ENCODE assay signal across 8 cellular contexts in the genomic region with DNA sequence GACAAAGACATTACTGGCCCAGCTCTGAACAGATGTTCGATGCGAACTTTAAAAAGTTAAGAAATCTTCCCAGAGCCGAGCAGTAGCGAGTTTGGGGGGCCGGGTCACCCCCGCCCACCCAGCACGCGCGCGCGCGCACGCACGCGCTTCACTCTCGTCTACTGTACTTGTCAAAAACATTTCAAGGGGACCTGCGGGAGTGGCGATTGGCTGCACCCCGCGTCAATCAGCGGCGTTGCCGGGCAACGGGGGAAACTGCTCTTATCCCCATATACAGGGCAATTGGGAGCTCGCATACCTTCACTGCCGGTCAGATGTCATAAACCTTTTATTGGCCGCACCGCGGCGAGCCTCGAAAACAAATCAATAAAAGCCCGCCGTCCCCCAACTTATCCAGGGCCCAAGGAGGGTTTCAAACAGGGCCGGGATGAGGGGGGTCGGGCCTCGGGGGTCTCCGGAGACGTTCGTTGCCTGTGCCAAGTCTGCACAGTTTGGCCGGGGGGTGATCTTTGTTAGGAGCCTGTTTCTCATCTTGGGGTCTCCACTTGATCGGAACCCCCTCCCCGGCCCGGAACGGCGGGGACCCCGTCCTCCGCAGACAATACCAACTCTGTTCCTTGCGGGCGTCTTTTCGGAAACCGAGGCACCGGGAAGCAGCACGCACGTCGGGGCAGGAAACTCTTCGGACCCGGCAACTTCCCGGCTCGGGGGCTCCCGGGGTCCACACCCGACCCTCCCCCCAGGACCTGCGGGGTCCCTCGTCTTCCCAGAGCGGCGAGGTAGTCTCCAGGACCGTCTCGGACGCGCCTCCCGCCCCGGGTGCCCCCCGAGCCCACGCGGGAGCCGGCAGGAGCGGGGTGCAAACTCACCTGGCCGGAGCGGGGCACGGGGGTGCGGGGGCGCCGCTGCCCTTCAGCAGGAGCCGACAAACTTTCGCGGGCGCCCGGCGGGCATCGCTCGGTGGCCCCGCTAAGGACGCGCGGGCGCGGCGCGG. TPM values are rescaled to one million over a fixed set of nuclear protein-coding genes. Genes with fewer than 3 reads are reported as not detected.
DNase-seq lines count a peak whose midpoint lies in the region; ATAC-seq and TF ChIP-seq lines count a peak whose summit lies in the region.

No MANE protein-coding gene starts in this region.

- peaks cover 57% of the 10 kb centered on the region for H3K4me1 Mint-ChIP-seq in activated naive CD8-positive, alpha-beta T cell treated with anti-CD3 and anti-CD28 coated beads for 36 hours

- ATAC-seq in HG02571 (IDR thresholded peaks at IDR 0.05; ENCODE audit: unreplicated experiment): peak; percentile 85
- ATAC-seq in SK-N-SH treated with all-trans-retinoic acid at 6 μM for 48 hours: peak; percentile 91
- peak; percentile 71 for ATAC-seq in thoracic aorta (ENCODE audit: insufficient number of reproducible peaks, low FRiP score, low read depth)

- no peaks in the 10 kb centered on the region for H3K27me3 ChIP-seq in osteoblast (ENCODE audit: insufficient read depth, low read length)
- H3K27me3 ChIP-seq in thoracic aorta (replicated peaks; ENCODE audit: insufficient read depth): no peaks in the 10 kb centered on the region

- TF ChIP-seq POLR2A in NB4 (IDR thresholded peaks at IDR 0.05; ENCODE audit: extremely low read depth, insufficient read length): no peak

- H3K27me3 Mint-ChIP-seq in activated naive CD8-positive, alpha-beta T cell treated with anti-CD3 and anti-CD28 coated beads for 36 hours: no peaks in the 10 kb centered on the region

- H2AFZ ChIP-seq in osteoblast (ENCODE audit: low read length): peak overlapping the region; percentile 81

- H3K9me3 Mint-ChIP-seq in activated naive CD8-positive, alpha-beta T cell treated with anti-CD3 and anti-CD28 coated beads for 36 hours: no peaks in the 10 kb centered on the region

- intact Hi-C loops in head of caudate nucleus (cut with DNase I): loop anchor here (10.0 kb wide), 1 partner anchor 499 kb away; no protein-coding TSS in a partner anchor

- peaks cover 13% of the 10 kb centered on the region for H3K79me2 ChIP-seq in osteoblast (ENCODE audit: insufficient read depth, low read length)

- TF ChIP-seq CTCF in NB4 (IDR thresholded peaks at IDR 0.05; ENCODE audit: low read depth, low read length) (no peak), osteoblast (IDR thresholded peaks at IDR 0.05; ENCODE audit: extremely low read depth, low read depth, low read length) (no peak), thoracic aorta (IDR thresholded peaks at IDR 0.05) (no peak)

- H4K20me1 ChIP-seq in osteoblast (ENCODE audit: insufficient read depth, low read length): no peaks in the 10 kb centered on the region

- H3K4me3 Mint-ChIP-seq in activated naive CD8-positive, alpha-beta T cell treated with anti-CD3 and anti-CD28 coated beads for 36 hours: peak overlapping the region; percentile 92

- H3K4me1 ChIP-seq in osteoblast (ENCODE audit: insufficient read depth, low read length) (peaks cover 12% of the 10 kb centered on the region), thoracic aorta (ENCODE audit: control insufficient read depth in 1 of 2, low read depth in 2 of 2) (peaks cover 18 to 40% of the 10 kb centered on the region in 2 donors)

- peak overlapping the region; percentile 88 for H3K27ac Mint-ChIP-seq in activated naive CD8-positive, alpha-beta T cell treated with anti-CD3 and anti-CD28 coated beads for 36 hours

- peak overlapping the region; percentile 91 for H3K4me2 ChIP-seq in osteoblast (ENCODE audit: insufficient read depth, low read length)

- H3K4me3 ChIP-seq in NB4 (ENCODE audit: low read depth, low read length) (peak overlapping the region; percentile 71), osteoblast (ENCODE audit: insufficient read depth, low read length) (peak overlapping the region; percentile 87), thoracic aorta (peak overlapping the region; percentile 100)

- no peaks in the 10 kb centered on the region for H3K9me3 ChIP-seq in osteoblast (ENCODE audit: low read depth, low read length)
- H3K9me3 ChIP-seq in thoracic aorta: no peaks in the 10 kb centered on the region

- peak overlapping the region; percentile 87 for H3K27ac ChIP-seq in osteoblast (ENCODE audit: low read depth, low read length)
- H3K27ac ChIP-seq in thoracic aorta: peak overlapping the region; percentile 97 to 99

- DNase-seq in GM04503 (ENCODE audit: low read depth): peak; percentile 97
- peak; percentile 98 for DNase-seq in NB4 (ENCODE audit: low read depth)
- DNase-seq in activated naive CD8-positive, alpha-beta T cell treated with anti-CD3 and anti-CD28 coated beads for 36 hours: peak; percentile 98
- peak; percentile 91 to 100 (median 99) for DNase-seq in head of caudate nucleus
- DNase-seq in osteoblast (ENCODE audit: insufficient read length, low spot score, missing footprints): peak; percentile 99
- peak; percentile 81 for DNase-seq in thoracic aorta (ENCODE audit: low spot score)

- peaks cover 60% of the 10 kb centered on the region for H3K36me3 Mint-ChIP-seq in activated naive CD8-positive, alpha-beta T cell treated with anti-CD3 and anti-CD28 coated beads for 36 hours

- H3K36me3 ChIP-seq in osteoblast (ENCODE audit: insufficient read depth, low read length) (no peaks in the 10 kb centered on the region), thoracic aorta (no peaks in the 10 kb centered on the region)

TF ChIP-seq in SK-N-SH treated with all-trans-retinoic acid at 6 μM for 48 hours, 23 proteins besides CTCF, POLR2A, EP300 and RAD21:
- TF ChIP-seq, protein P1, sequence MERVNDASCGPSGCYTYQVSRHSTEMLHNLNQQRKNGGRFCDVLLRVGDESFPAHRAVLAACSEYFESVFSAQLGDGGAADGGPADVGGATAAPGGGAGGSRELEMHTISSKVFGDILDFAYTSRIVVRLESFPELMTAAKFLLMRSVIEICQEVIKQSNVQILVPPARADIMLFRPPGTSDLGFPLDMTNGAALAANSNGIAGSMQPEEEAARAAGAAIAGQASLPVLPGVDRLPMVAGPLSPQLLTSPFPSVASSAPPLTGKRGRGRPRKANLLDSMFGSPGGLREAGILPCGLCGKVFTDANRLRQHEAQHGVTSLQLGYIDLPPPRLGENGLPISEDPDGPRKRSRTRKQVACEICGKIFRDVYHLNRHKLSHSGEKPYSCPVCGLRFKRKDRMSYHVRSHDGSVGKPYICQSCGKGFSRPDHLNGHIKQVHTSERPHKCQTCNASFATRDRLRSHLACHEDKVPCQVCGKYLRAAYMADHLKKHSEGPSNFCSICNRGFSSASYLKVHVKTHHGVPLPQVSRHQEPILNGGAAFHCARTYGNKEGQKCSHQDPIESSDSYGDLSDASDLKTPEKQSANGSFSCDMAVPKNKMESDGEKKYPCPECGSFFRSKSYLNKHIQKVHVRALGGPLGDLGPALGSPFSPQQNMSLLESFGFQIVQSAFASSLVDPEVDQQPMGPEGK (CRISPR knock-in tag; IDR thresholded peaks at IDR 0.05; ENCODE audit: borderline replicate concordance): no peak
- TF ChIP-seq SNAI2 (CRISPR knock-in tag; IDR thresholded peaks at IDR 0.05) (no peak), OSR1 (CRISPR knock-in tag; IDR thresholded peaks at IDR 0.05) (no peak), ZNF565 (CRISPR knock-in tag; conservative IDR thresholded peaks at IDR 0.05; ENCODE audit: low read depth) (no peak)
- TF ChIP-seq, protein P2, sequence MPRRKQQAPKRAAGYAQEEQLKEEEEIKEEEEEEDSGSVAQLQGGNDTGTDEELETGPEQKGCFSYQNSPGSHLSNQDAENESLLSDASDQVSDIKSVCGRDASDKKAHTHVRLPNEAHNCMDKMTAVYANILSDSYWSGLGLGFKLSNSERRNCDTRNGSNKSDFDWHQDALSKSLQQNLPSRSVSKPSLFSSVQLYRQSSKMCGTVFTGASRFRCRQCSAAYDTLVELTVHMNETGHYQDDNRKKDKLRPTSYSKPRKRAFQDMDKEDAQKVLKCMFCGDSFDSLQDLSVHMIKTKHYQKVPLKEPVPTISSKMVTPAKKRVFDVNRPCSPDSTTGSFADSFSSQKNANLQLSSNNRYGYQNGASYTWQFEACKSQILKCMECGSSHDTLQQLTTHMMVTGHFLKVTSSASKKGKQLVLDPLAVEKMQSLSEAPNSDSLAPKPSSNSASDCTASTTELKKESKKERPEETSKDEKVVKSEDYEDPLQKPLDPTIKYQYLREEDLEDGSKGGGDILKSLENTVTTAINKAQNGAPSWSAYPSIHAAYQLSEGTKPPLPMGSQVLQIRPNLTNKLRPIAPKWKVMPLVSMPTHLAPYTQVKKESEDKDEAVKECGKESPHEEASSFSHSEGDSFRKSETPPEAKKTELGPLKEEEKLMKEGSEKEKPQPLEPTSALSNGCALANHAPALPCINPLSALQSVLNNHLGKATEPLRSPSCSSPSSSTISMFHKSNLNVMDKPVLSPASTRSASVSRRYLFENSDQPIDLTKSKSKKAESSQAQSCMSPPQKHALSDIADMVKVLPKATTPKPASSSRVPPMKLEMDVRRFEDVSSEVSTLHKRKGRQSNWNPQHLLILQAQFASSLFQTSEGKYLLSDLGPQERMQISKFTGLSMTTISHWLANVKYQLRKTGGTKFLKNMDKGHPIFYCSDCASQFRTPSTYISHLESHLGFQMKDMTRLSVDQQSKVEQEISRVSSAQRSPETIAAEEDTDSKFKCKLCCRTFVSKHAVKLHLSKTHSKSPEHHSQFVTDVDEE (CRISPR knock-in tag; IDR thresholded peaks at IDR 0.05): peak; percentile 54; the same call in 1 of the 2 replicates

RNA-seq across cellular contexts. Expression of a gene that starts 0.7 kb away (rescaled TPM):
- 10 to 100 TPM; 80.1 to 82.4 TPM for total RNA-seq in activated naive CD8-positive, alpha-beta T cell treated with anti-CD3 and anti-CD28 coated beads for 36 hours
- 44.5 and 49.9 TPM in 2 replicates for total RNA-seq in osteoblast
- total RNA-seq in thoracic aorta: 100 to 1,000 TPM; 141 to 150 TPM

Comparison
In these comparisons a context has a peak if more than half of its experiments do, and no peak if none do; other contexts are left out.
1. Peak in every context shown above with its lines: DNase-seq, ATAC-seq, H3K4me3 ChIP-seq and H3K27ac ChIP-seq.